In the genomic region with DNA sequence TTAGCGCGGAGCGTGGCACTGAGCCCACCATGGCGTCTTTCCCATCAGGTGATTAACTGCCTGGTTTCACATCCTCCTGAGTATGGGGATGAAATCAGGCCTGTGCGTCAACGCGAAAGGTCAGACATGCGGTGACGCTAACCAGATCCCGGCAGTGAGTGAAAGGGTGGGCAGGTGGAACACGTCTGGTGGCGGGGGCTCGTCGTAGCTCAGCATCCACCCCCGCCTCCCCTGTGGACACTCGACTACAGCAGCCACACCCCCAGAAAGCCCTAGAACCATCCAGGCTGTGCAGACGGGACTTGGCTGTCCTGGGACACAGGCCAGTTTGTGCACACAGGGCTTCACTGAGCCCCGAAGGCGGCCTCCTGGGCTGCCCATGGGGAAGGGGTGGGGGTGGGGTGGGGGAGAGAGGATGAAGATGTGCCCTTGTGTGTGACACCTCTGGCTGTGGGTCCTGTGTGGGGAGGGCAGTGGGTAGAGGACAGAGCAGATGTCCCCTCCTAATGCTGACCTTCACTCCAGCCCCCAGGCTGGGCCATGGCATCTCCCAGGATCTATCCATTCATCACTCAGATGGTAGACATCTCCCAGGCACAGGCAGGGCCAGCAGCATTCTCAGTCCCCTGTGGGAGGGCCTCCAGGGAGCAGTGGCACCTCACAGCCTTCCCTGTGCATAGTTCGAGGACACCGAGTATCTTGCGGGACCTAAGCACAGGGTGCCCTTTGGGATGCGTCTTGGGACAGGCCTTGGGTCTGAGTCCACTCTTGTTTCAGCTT, we compare ENCODE assay signal across 10 cellular contexts. TPM values are rescaled to one million over a fixed set of nuclear protein-coding genes. Genes with fewer than 3 reads are reported as not detected.
DNase-seq lines count a peak whose midpoint lies in the region; ATAC-seq and TF ChIP-seq lines count a peak whose summit lies in the region.
"Had no signal": no experiment of that assay in that cellular context is flagged by ENCODE, and none has a peak within 500 bp of the region (broad histone marks: within the 10 kb centered on the region; RNA-seq: fewer than 3 reads in every experiment).

No MANE protein-coding gene starts in this region.

- H3K9me2 ChIP-seq in hepatocyte (replicated peaks; ENCODE audit: insufficient read depth): no peaks in the 10 kb centered on the region

- DNase-seq in CD1c-positive myeloid dendritic cell (ENCODE audit: extremely low spot score) (peak; percentile 65), caudate nucleus (lab: John Stamatoyannopoulos, UW) (peak in 2 of 61 donors; percentile 58 to 64), hepatocyte (ENCODE audit: low spot score) (peak; percentile 54), sigmoid colon (peak; percentile 100), A673 (ENCODE audit: low spot score) (no peak), AG20443 (ENCODE audit: low spot score) (no peak)
- no peak for DNase-seq in natural killer cell treated with Interleukin-12 subunit alpha and Interleukin-12 subunit beta and Interleukin-15 and Interleukin-18, amount 100 ng/mL, for 72 hours (ENCODE audit: low spot score)
- DNase-seq: activated CD4-positive, CD25-positive, alpha-beta regulatory T cell; SIG-M5 had no signal

- 70% methylated on average over 22 of the region's 23 CpGs for WGBS in hepatocyte (ENCODE audit: low lambda C conversion rate, missing lambda C conversion rate)
- WGBS in sigmoid colon, 2 donors: 82 to 90% methylated on average over 23 of the region's 23 CpGs

- no peaks in the 10 kb centered on the region for H3K9me3 Mint-ChIP-seq in natural killer cell treated with Interleukin-12 subunit alpha and Interleukin-12 subunit beta and Interleukin-15 and Interleukin-18, amount 100 ng/mL, for 72 hours

- H3K9me3 ChIP-seq in hepatocyte (ENCODE audit: low read depth) (no peaks in the 10 kb centered on the region), sigmoid colon (no peaks in the 10 kb centered on the region), A673 (ENCODE audit: low read depth, low read length, poor library complexity, severe bottlenecking) (no peaks in the 10 kb centered on the region)

- POLR2A ChIA-PET in A673 (lab: Charles Lee; ENCODE audit: low non-redundant PET): no interaction called here

- BruUV-seq in A673 (replicated peaks; lab: Mats Ljungman, UMichigan): no TSS peak

- no peak for ATAC-seq in natural killer cell treated with Interleukin-12 subunit alpha and Interleukin-12 subunit beta and Interleukin-15 and Interleukin-18, amount 100 ng/mL, for 72 hours
- ATAC-seq in GM21423 (IDR thresholded peaks at IDR 0.05; ENCODE audit: unreplicated experiment): no peak

- CTCF ChIA-PET in A673 (lab: Charles Lee): no interaction called here

- H3K4me1 Mint-ChIP-seq in natural killer cell treated with Interleukin-12 subunit alpha and Interleukin-12 subunit beta and Interleukin-15 and Interleukin-18, amount 100 ng/mL, for 72 hours (ENCODE audit: low read depth in 2 of 2): peaks cover 0 to 15% of the 10 kb centered on the region in 2 donors

- no peak overlapping the region for H3K27ac Mint-ChIP-seq in natural killer cell treated with Interleukin-12 subunit alpha and Interleukin-12 subunit beta and Interleukin-15 and Interleukin-18, amount 100 ng/mL, for 72 hours

- H3K79me2 ChIP-seq in hepatocyte: no peaks in the 10 kb centered on the region

- no peak overlapping the region for H3K4me3 Mint-ChIP-seq in natural killer cell treated with Interleukin-12 subunit alpha and Interleukin-12 subunit beta and Interleukin-15 and Interleukin-18, amount 100 ng/mL, for 72 hours

- no peaks in the 10 kb centered on the region for H4K20me1 ChIP-seq in hepatocyte (ENCODE audit: insufficient read depth, poor library complexity, severe bottlenecking)

- H3K4me2 ChIP-seq in hepatocyte: no peak overlapping the region

- no peaks in the 10 kb centered on the region for H3K36me3 Mint-ChIP-seq in natural killer cell treated with Interleukin-12 subunit alpha and Interleukin-12 subunit beta and Interleukin-15 and Interleukin-18, amount 100 ng/mL, for 72 hours

- H3K27ac ChIP-seq in caudate nucleus (ENCODE audit: low read depth, low read length) (peak overlapping the region; percentile 79), hepatocyte (peak overlapping the region; percentile 19), sigmoid colon (peak overlapping the region; percentile 91 to 97 (median 96)), A673 (ENCODE audit: low read depth, low read length, poor library complexity, severe bottlenecking) (no peak overlapping the region)

- peaks cover 10% of the 10 kb centered on the region for H3K4me1 ChIP-seq in hepatocyte (ENCODE audit: insufficient read depth)
- peaks cover 0 to 78% (median 68%) of the 10 kb centered on the region in 4 donors for H3K4me1 ChIP-seq in sigmoid colon
- no peaks in the 10 kb centered on the region for H3K4me1 ChIP-seq in A673 (ENCODE audit: insufficient read depth, low read length, poor library complexity, severe bottlenecking)

- intact Hi-C loops in sigmoid colon (cut with DNase I) (loop anchor here (1.0 to 10.0 kb wide), 3 partner anchors 22 to 710 kb away; no protein-coding TSS in a partner anchor), A673 (cut with micrococcal nuclease; ENCODE audit: unreplicated experiment) (no loop called here)

- no peak overlapping the region for H2AFZ ChIP-seq in hepatocyte

- peak; percentile 99 to 100 (median 100) for TF ChIP-seq EP300 in sigmoid colon (IDR thresholded peaks at IDR 0.05)

- H3K4me3 ChIP-seq in hepatocyte: no peak overlapping the region
- H3K4me3 ChIP-seq in sigmoid colon: peak overlapping the region in 2 of 4 donors; percentile 13 to 23
- H3K4me3 ChIP-seq in A673 (ENCODE audit: low read depth, low read length, poor library complexity, severe bottlenecking): no peak overlapping the region

- no peak for TF ChIP-seq POLR2A in sigmoid colon (IDR thresholded peaks at IDR 0.05)

- TF ChIP-seq CTCF in hepatocyte (IDR thresholded peaks at IDR 0.05; ENCODE audit: poor library complexity): no peak
- TF ChIP-seq CTCF in sigmoid colon (IDR thresholded peaks at IDR 0.05): no peak
- TF ChIP-seq CTCF in A673 (conservative IDR thresholded peaks at IDR 0.05; ENCODE audit: low read depth, low read length): no peak

- H3K27me3 ChIP-seq in hepatocyte (no peaks in the 10 kb centered on the region), sigmoid colon (no peaks in the 10 kb centered on the region), A673 (replicated peaks; ENCODE audit: insufficient read depth, low read depth, low read length, poor library complexity) (no peaks in the 10 kb centered on the region)

- H3K36me3 ChIP-seq in hepatocyte (replicated peaks; ENCODE audit: insufficient read depth, low read depth) (no peaks in the 10 kb centered on the region), sigmoid colon (peaks cover 0 to 2% (median 0%) of the 10 kb centered on the region in 4 donors), A673 (ENCODE audit: insufficient read depth, low read length, poor library complexity, severe bottlenecking) (no peaks in the 10 kb centered on the region)

- H3K27me3 Mint-ChIP-seq in natural killer cell treated with Interleukin-12 subunit alpha and Interleukin-12 subunit beta and Interleukin-15 and Interleukin-18, amount 100 ng/mL, for 72 hours: no peaks in the 10 kb centered on the region

RNA-seq across cellular contexts. Expression of gene RAMP1, which starts 27.5 kb away (rescaled TPM):
- 134 and 156 TPM in 2 replicates for total RNA-seq in hepatocyte
- polyA plus RNA-seq in hepatocyte: 329 and 383 TPM in 2 replicates
- total RNA-seq in sigmoid colon: 100 to 1,000 TPM; 324 to 788 (median 447) TPM
- polyA plus RNA-seq in sigmoid colon: 10 to 100 TPM in 2 of 3 donors, not detected in 1; 13.2 to 50.1 TPM
- total RNA-seq in A673 (2021): 22.0 and 24.8 TPM in 2 replicates
- total RNA-seq in natural killer cell treated with Interleukin-12 subunit alpha and Interleukin-12 subunit beta and Interleukin-15 and Interleukin-18, amount 100 ng/mL, for 72 hours: 1 to 10 TPM; 1.5 to 7.4 TPM

Comparison
In these comparisons a context has a peak if more than half of its experiments do, and no peak if none do; other contexts are left out.
1. DNase-seq: peak in CD1c-positive myeloid dendritic cell (single experiment), hepatocyte (single experiment) and sigmoid colon (single experiment); none in A673 (single experiment), natural killer cell treated with Interleukin-12 subunit alpha and Interleukin-12 subunit beta and Interleukin-15 and Interleukin-18, amount 100 ng/mL, for 72 hours (single experiment) and AG20443 (single experiment).